In the genomic region with DNA sequence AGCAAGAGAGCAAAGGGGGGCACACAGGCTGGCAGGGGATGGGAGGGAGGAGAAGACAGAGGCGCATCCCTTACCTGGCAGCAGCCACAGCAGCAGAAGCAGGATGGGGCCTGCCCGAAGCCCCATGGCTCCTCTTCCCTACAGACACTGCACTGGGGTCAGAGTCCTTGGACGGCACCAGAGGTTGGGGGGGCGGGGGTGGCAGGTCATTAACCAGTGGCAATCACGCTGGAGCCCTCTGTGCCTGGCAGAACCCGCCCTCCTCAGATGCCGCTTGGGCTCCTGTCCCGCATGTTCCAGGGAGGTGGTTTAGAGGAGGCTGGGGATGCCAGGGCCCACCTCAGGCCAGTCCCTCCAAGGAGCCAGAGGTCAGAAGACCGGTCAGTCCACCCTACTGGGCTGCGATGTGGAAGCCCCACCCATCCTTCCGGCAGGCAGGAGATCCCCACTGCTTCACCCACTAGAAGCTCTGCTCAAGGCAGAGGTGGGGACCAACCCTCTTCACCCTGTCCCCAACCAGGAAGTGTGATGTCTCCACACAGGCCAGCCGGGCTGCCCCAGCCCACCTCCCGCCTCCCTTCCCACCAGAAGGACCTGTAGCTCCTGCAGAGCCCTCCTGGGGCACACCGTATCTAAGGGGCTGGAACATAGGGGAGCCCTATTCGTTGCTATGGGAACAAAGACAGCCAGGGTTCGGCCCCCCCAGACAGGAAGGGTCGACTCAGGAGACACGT, we compare ENCODE assay signal across 1 cellular context.
TF ChIP-seq lines count a peak whose summit lies in the region.

No MANE protein-coding gene starts in this region.

TF ChIP-seq in endothelial cell of umbilical vein, 7 proteins besides CTCF, POLR2A, EP300 and RAD21:
- TF ChIP-seq POLR2AphosphoS5 (IDR thresholded peaks at IDR 0.05; ENCODE audit: insufficient read depth, low read depth, low read length) (no peak), EZH2 (IDR thresholded peaks at IDR 0.05; ENCODE audit: borderline replicate concordance, low read depth, low read length, severe bottlenecking) (no peak), GATA2 (IDR thresholded peaks at IDR 0.05; ENCODE audit: insufficient read depth, insufficient read length, low read depth, low read length) (no peak), FOS (IDR thresholded peaks at IDR 0.05; ENCODE audit: borderline replicate concordance, insufficient read depth, low read length) (no peak), JUN (IDR thresholded peaks at IDR 0.05; ENCODE audit: borderline replicate concordance, insufficient read depth, insufficient read length, low read depth) (no peak), MYC (IDR thresholded peaks at IDR 0.05; ENCODE audit: low read depth, low read length) (no peak)
- TF ChIP-seq, protein P1, sequence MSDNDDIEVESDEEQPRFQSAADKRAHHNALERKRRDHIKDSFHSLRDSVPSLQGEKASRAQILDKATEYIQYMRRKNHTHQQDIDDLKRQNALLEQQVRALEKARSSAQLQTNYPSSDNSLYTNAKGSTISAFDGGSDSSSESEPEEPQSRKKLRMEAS (IDR thresholded peaks at IDR 0.05; ENCODE audit: insufficient read depth, insufficient read length) = no peak
TF ChIP-seq in endothelial cell of umbilical vein: peak in this region for 0.
